In genomic region chr2:43000242-43001054, GRCh38 we compare ENCODE assay signal across 11 cellular contexts.
DNase-seq lines count a peak whose midpoint lies in the region; ATAC-seq and TF ChIP-seq lines count a peak whose summit lies in the region.
"Had no signal": no experiment of that assay in that cellular context is flagged by ENCODE, and none has a peak within 500 bp of the region (broad histone marks: within the 10 kb centered on the region; RNA-seq: fewer than 3 reads in every experiment).

No MANE protein-coding gene starts in this region.

- H2AFZ ChIP-seq in OCI-LY3 (ENCODE audit: low read depth, low read length) (no peak overlapping the region), hepatocyte (no peak overlapping the region)

- DNase-seq in GM10266 (ENCODE audit: extremely low spot score) = peak; percentile 45
- no peak for DNase-seq in hepatocyte (ENCODE audit: low spot score)
- no peak for DNase-seq in sciatic nerve (ENCODE audit: low spot score)
- no peak for DNase-seq in NCI-H1105 (lab: John Stamatoyannopoulos, UW)
- DNase-seq: CD8-positive, alpha-beta memory T cell had no signal

- no peak for TF ChIP-seq CTCF in GM10266 (IDR thresholded peaks at IDR 0.05; ENCODE audit: control insufficient read depth, insufficient read depth, low read depth, missing control alignments)
- no peak for TF ChIP-seq CTCF in OCI-LY3 (IDR thresholded peaks at IDR 0.05; ENCODE audit: low read depth, low read length)
- TF ChIP-seq CTCF in hepatocyte (IDR thresholded peaks at IDR 0.05; ENCODE audit: poor library complexity) = no peak

- H3K27ac ChIP-seq in OCI-LY3 (ENCODE audit: low read length) (no peak overlapping the region), hepatocyte (peak overlapping the region; percentile 75)
- H3K27ac ChIP-seq: ascending aorta had no signal

- peaks cover 6% of the 10 kb centered on the region; the same call in 1 of the 2 replicates for H3K27me3 ChIP-seq in OCI-LY3 (ENCODE audit: low read depth, low read length)
- H3K27me3 ChIP-seq in hepatocyte = no peaks in the 10 kb centered on the region
- H3K27me3 ChIP-seq: ascending aorta had no signal

- H3K4me1 ChIP-seq in OCI-LY3 (ENCODE audit: low read length) (peaks cover 12% of the 10 kb centered on the region), hepatocyte (ENCODE audit: insufficient read depth) (peaks cover 25% of the 10 kb centered on the region)
- H3K4me1 ChIP-seq: ascending aorta had no signal

- H3K9me2 ChIP-seq in hepatocyte (replicated peaks; ENCODE audit: insufficient read depth) = no peaks in the 10 kb centered on the region

- H3K4me3 ChIP-seq in OCI-LY3 (ENCODE audit: low read length) (no peak overlapping the region), hepatocyte (no peak overlapping the region)
- H3K4me3 ChIP-seq: ascending aorta, prostate gland had no signal

- peak; percentile 61 for ATAC-seq in sciatic nerve
- ATAC-seq in HG03139 (IDR thresholded peaks at IDR 0.05; ENCODE audit: unreplicated experiment) = no peak
- ATAC-seq in GM21423 (IDR thresholded peaks at IDR 0.05; ENCODE audit: unreplicated experiment) = no peak
- no peak for ATAC-seq in HG02571 (IDR thresholded peaks at IDR 0.05; ENCODE audit: unreplicated experiment)

- intact Hi-C loops in sciatic nerve (cut with DNase I) = no loop called here

- H3K9me3 ChIP-seq in OCI-LY3 (ENCODE audit: insufficient read depth, low read length) = no peaks in the 10 kb centered on the region
- no peaks in the 10 kb centered on the region for H3K9me3 ChIP-seq in hepatocyte (ENCODE audit: low read depth)
- H3K9me3 ChIP-seq: ascending aorta, prostate gland had no signal

- peak overlapping the region; percentile 48 for H3K4me2 ChIP-seq in OCI-LY3 (ENCODE audit: low read length)
- no peak overlapping the region for H3K4me2 ChIP-seq in hepatocyte

- H3K36me3 ChIP-seq in OCI-LY3 (replicated peaks; ENCODE audit: low read depth, low read length) = no peaks in the 10 kb centered on the region
- no peaks in the 10 kb centered on the region for H3K36me3 ChIP-seq in hepatocyte (replicated peaks; ENCODE audit: insufficient read depth, low read depth)
- H3K36me3 ChIP-seq: ascending aorta, prostate gland had no signal

- no peaks in the 10 kb centered on the region for H4K20me1 ChIP-seq in OCI-LY3 (ENCODE audit: insufficient read depth, low read length)
- no peaks in the 10 kb centered on the region for H4K20me1 ChIP-seq in hepatocyte (ENCODE audit: insufficient read depth, poor library complexity, severe bottlenecking)

- 88% methylated on average over 24 of the region's 25 CpGs for WGBS in hepatocyte (ENCODE audit: low lambda C conversion rate, missing lambda C conversion rate)

- H3K9ac ChIP-seq in OCI-LY3 (ENCODE audit: low read length) = no peak overlapping the region

- H3K79me2 ChIP-seq in OCI-LY3 (ENCODE audit: low read length) (no peaks in the 10 kb centered on the region), hepatocyte (no peaks in the 10 kb centered on the region)
